Comparison of ENCODE assay signal across 1 cellular context in the genomic region with DNA sequence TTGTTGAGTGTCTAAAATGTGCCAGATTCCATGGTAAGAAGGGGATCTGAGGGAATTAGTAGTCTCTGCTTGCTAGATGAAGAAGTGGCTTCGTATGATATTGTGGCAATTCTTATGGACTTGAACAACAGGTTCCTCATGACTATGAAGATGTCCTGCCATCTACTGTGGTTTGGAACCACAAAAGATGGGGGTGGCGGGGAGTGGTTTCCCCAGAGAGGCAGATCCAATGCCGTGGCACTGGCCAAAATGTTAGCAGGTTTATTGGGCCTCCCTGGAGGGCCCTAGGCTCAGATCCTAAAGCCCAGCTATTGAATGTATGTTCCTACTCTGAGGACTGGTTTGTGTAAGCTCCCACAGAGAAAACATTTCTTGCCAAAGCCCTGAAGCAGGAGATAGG.
TF ChIP-seq lines count a peak whose summit lies in the region.

No MANE protein-coding gene starts in this region.

TF ChIP-seq in WTC11, 78 proteins besides CTCF, POLR2A, EP300 and RAD21 (continued from another document):
- TF ChIP-seq, protein P1, sequence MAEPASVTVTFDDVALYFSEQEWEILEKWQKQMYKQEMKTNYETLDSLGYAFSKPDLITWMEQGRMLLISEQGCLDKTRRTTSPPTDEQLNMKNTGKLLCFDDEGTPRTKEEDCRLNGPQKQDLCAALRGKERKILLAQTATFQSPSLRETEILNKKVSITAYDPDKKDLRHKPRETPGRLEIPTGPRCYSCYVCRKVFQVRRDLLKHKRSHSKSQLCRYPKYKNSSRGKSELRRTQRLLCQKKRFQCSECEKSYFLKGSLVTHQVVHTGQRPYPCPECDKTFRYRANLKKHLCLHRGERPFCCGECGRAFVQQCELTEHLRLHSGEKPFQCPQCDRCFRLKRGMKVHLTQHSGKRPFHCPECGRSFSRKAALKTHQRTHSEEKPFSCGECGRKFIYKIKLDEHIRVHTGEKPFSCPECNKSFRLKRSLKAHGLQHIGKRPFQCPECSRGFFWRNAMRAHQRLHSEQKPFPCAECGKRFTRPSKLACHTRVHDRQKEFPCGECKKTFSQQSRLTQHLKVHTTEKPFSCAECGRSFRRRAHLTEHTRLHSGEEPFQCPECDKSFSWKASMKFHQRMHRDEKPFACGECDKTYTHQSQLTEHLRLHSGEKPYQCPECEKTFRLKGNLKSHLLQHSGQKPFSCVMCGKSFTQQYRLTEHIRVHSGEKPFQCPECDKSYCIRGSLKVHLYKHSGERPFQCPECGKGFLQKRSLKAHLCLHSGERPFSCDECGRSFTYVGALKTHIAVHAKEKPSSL (CRISPR knock-in tag; conservative IDR thresholded peaks at IDR 0.05), result no peak
- TF ChIP-seq RELA (CRISPR knock-in tag; IDR thresholded peaks at IDR 0.05; ENCODE audit: borderline replicate concordance), result no peak
- no peak for TF ChIP-seq HMGA2 (CRISPR knock-in tag; IDR thresholded peaks at IDR 0.05)
- TF ChIP-seq ZNF219 (CRISPR knock-in tag; IDR thresholded peaks at IDR 0.05; ENCODE audit: borderline replicate concordance), result no peak
- no peak for TF ChIP-seq ZNF232 (CRISPR knock-in tag; IDR thresholded peaks at IDR 0.05)
- no peak for TF ChIP-seq E2F5 (CRISPR knock-in tag; IDR thresholded peaks at IDR 0.05)
